In genomic region chr6:14804444-14805210, GRCh38 we compare ENCODE assay signal across 8 cellular contexts.
DNase-seq lines count a peak whose midpoint lies in the region; ATAC-seq, FAIRE-seq and TF ChIP-seq lines count a peak whose summit lies in the region.

No MANE protein-coding gene starts in this region.

- peak; percentile 86 for DNase-seq in COLO668 (lab: John Stamatoyannopoulos, UW; ENCODE audit: unreplicated experiment)
- peak; percentile 89 for DNase-seq in RPMI8226
- DNase-seq in frontal cortex (ENCODE audit: low spot score in 2 of 2) = peak; percentile 29 to 56
- peak; percentile 91 for DNase-seq in osteoblast (ENCODE audit: insufficient read length, low spot score, missing footprints)
- no peak for DNase-seq in NCI-H1436 (lab: John Stamatoyannopoulos, UW)
- DNase-seq in activated T-cell treated with anti-CD3 and anti-CD28 coated beads, Interleukin-2, amount 50 U/mL, for 24 hours = no peak

- H3K9me3 ChIP-seq in osteoblast (ENCODE audit: low read depth, low read length) = no peaks in the 10 kb centered on the region

- FAIRE-seq in frontal cortex (lab: Jason Lieb, UNC) = no peak

- no peaks in the 10 kb centered on the region for H3K36me3 ChIP-seq in osteoblast (ENCODE audit: insufficient read depth, low read length)

- TF ChIP-seq POLR2A in GM18505 (IDR thresholded peaks at IDR 0.05; ENCODE audit: borderline replicate concordance, extremely low read depth, insufficient read depth, insufficient read length) = no peak

- H3K27ac Mint-ChIP-seq in activated T-cell treated with anti-CD3 and anti-CD28 coated beads, Interleukin-2, amount 50 U/mL, for 24 hours = no peak overlapping the region

- no peaks in the 10 kb centered on the region for H3K36me3 Mint-ChIP-seq in activated T-cell treated with anti-CD3 and anti-CD28 coated beads, Interleukin-2, amount 50 U/mL, for 24 hours (ENCODE audit: low read depth)

- H3K4me3 Mint-ChIP-seq in activated T-cell treated with anti-CD3 and anti-CD28 coated beads, Interleukin-2, amount 50 U/mL, for 24 hours = no peak overlapping the region

- H3K4me2 ChIP-seq in osteoblast (ENCODE audit: insufficient read depth, low read length) = peak overlapping the region; percentile 29

- H3K27me3 Mint-ChIP-seq in activated T-cell treated with anti-CD3 and anti-CD28 coated beads, Interleukin-2, amount 50 U/mL, for 24 hours = no peaks in the 10 kb centered on the region

- H3K4me1 Mint-ChIP-seq in activated T-cell treated with anti-CD3 and anti-CD28 coated beads, Interleukin-2, amount 50 U/mL, for 24 hours (ENCODE audit: low read depth) = peaks cover 7% of the 10 kb centered on the region

- no peak for TF ChIP-seq CTCF in osteoblast (IDR thresholded peaks at IDR 0.05; ENCODE audit: extremely low read depth, low read depth, low read length)

- H2AFZ ChIP-seq in osteoblast (ENCODE audit: low read length) = peak overlapping the region; percentile 72

- no peak overlapping the region for H3K4me3 ChIP-seq in osteoblast (ENCODE audit: insufficient read depth, low read length)

- H3K27ac ChIP-seq in osteoblast (ENCODE audit: low read depth, low read length) = peak overlapping the region; percentile 12

- no peaks in the 10 kb centered on the region for H3K4me1 ChIP-seq in osteoblast (ENCODE audit: insufficient read depth, low read length)

- peaks cover 14% of the 10 kb centered on the region for H3K9me3 Mint-ChIP-seq in activated T-cell treated with anti-CD3 and anti-CD28 coated beads, Interleukin-2, amount 50 U/mL, for 24 hours

- ATAC-seq in HG03280 (IDR thresholded peaks at IDR 0.05; ENCODE audit: unreplicated experiment) (no peak), GM18505 (IDR thresholded peaks at IDR 0.05; ENCODE audit: unreplicated experiment) (no peak)

- no peaks in the 10 kb centered on the region for H3K79me2 ChIP-seq in osteoblast (ENCODE audit: insufficient read depth, low read length)

- no peaks in the 10 kb centered on the region for H4K20me1 ChIP-seq in osteoblast (ENCODE audit: insufficient read depth, low read length)

- no peaks in the 10 kb centered on the region for H3K27me3 ChIP-seq in osteoblast (ENCODE audit: insufficient read depth, low read length)

Comparison
In these comparisons a context has a peak if more than half of its experiments do, and no peak if none do; other contexts are left out.
1. DNase-seq: peak in COLO668 (single experiment), RPMI8226 (single experiment), frontal cortex (2 of 2) and osteoblast (single experiment); none in NCI-H1436 (single experiment) and activated T-cell treated with anti-CD3 and anti-CD28 coated beads, Interleukin-2, amount 50 U/mL, for 24 hours (single experiment).